In the genomic region with DNA sequence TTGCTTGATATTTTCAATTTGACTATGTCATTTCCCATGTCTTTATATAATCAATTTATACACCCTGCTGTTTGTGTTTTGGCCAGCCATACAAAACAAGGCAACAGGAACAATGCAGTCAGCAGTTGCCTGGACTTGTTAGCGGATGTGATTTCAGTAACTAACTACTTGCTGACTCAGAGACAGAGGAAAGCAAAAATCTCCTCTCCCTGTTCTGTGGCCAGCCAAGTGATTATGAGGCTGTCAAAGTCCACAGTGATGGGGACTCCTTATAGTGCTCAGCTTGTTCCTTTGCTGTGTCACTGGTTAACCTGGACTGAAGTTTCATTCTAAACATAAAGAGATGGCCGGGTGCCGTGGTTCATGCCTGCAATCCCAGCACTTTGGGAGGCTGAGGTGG, we compare ENCODE assay signal across 1 cellular context.
TF ChIP-seq lines count a peak whose summit lies in the region.

No MANE protein-coding gene starts in this region.

TF ChIP-seq in GM23338, 12 proteins besides CTCF, POLR2A, EP300 and RAD21:
- TF ChIP-seq EZH2phosphoT487 (IDR thresholded peaks at IDR 0.05; ENCODE audit: unreplicated experiment) = no peak
- TF ChIP-seq POLR2AphosphoS5 (IDR thresholded peaks at IDR 0.05; ENCODE audit: low read depth) = no peak
- no peak for TF ChIP-seq ZNF331 (CRISPR knock-in tag; IDR thresholded peaks at IDR 0.05; ENCODE audit: low read depth)
- TF ChIP-seq ZNF114 (CRISPR knock-in tag; IDR thresholded peaks at IDR 0.05) = no peak
- no peak for TF ChIP-seq JUNB (IDR thresholded peaks at IDR 0.05; ENCODE audit: unreplicated experiment)
- TF ChIP-seq, protein P1, sequence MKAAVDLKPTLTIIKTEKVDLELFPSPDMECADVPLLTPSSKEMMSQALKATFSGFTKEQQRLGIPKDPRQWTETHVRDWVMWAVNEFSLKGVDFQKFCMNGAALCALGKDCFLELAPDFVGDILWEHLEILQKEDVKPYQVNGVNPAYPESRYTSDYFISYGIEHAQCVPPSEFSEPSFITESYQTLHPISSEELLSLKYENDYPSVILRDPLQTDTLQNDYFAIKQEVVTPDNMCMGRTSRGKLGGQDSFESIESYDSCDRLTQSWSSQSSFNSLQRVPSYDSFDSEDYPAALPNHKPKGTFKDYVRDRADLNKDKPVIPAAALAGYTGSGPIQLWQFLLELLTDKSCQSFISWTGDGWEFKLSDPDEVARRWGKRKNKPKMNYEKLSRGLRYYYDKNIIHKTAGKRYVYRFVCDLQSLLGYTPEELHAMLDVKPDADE (IDR thresholded peaks at IDR 0.05) = no peak
- no peak for TF ChIP-seq STAT1 (IDR thresholded peaks at IDR 0.05; ENCODE audit: unreplicated experiment)
- TF ChIP-seq, protein P2, sequence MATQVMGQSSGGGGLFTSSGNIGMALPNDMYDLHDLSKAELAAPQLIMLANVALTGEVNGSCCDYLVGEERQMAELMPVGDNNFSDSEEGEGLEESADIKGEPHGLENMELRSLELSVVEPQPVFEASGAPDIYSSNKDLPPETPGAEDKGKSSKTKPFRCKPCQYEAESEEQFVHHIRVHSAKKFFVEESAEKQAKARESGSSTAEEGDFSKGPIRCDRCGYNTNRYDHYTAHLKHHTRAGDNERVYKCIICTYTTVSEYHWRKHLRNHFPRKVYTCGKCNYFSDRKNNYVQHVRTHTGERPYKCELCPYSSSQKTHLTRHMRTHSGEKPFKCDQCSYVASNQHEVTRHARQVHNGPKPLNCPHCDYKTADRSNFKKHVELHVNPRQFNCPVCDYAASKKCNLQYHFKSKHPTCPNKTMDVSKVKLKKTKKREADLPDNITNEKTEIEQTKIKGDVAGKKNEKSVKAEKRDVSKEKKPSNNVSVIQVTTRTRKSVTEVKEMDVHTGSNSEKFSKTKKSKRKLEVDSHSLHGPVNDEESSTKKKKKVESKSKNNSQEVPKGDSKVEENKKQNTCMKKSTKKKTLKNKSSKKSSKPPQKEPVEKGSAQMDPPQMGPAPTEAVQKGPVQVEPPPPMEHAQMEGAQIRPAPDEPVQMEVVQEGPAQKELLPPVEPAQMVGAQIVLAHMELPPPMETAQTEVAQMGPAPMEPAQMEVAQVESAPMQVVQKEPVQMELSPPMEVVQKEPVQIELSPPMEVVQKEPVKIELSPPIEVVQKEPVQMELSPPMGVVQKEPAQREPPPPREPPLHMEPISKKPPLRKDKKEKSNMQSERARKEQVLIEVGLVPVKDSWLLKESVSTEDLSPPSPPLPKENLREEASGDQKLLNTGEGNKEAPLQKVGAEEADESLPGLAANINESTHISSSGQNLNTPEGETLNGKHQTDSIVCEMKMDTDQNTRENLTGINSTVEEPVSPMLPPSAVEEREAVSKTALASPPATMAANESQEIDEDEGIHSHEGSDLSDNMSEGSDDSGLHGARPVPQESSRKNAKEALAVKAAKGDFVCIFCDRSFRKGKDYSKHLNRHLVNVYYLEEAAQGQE (IDR thresholded peaks at IDR 0.05; ENCODE audit: unreplicated experiment) = no peak
